In genomic region chr1:229046251-229046853, GRCh38 we compare ENCODE assay signal across 24 cellular contexts.
DNase-seq lines count a peak whose midpoint lies in the region; ATAC-seq and TF ChIP-seq lines count a peak whose summit lies in the region.
"Had no signal": no experiment of that assay in that cellular context is flagged by ENCODE, and none has a peak within 500 bp of the region (broad histone marks: within the 10 kb centered on the region; RNA-seq: fewer than 3 reads in every experiment).

No MANE protein-coding gene starts in this region.

- H3K9me3 ChIP-seq in endodermal cell (ENCODE audit: control insufficient read depth, low read length) (no peaks in the 10 kb centered on the region), right cardiac atrium (ENCODE audit: control insufficient read depth, low read length) (no peaks in the 10 kb centered on the region), trophoblast cell (ENCODE audit: insufficient read depth, low read depth, low read length) (no peaks in the 10 kb centered on the region)
- H3K9me3 ChIP-seq: HAP-1 had no signal

- peak; percentile 17 for TF ChIP-seq CTCF in endodermal cell (conservative IDR thresholded peaks at IDR 0.05)
- TF ChIP-seq CTCF in osteocyte (IDR thresholded peaks at IDR 0.05), result no peak

- H3K27ac ChIP-seq in endodermal cell (ENCODE audit: low read depth, low read length) (no peak overlapping the region), right cardiac atrium (ENCODE audit: low read length) (no peak overlapping the region), trophoblast cell (ENCODE audit: low read depth, low read length) (no peak overlapping the region)
- H3K27ac ChIP-seq: C4-2B, HL-60, KMS-11 had no signal

- H3K9ac ChIP-seq in endodermal cell (ENCODE audit: extremely low read depth, low read length, poor library complexity, severe bottlenecking) (no peak overlapping the region), trophoblast cell (ENCODE audit: low read length) (no peak overlapping the region)
- H3K9ac ChIP-seq: KMS-11 had no signal

- H3K23ac ChIP-seq in trophoblast cell (ENCODE audit: low read length), result no peak overlapping the region

- H3K4me2 ChIP-seq in trophoblast cell (ENCODE audit: low read length), result no peak overlapping the region
- H3K4me2 ChIP-seq: GM23338, KMS-11 had no signal

- H2AFZ ChIP-seq in trophoblast cell (ENCODE audit: insufficient read depth, low read length, poor library complexity), result no peak overlapping the region

- intact Hi-C loops in right cardiac atrium (cut with DNase I), result no loop called here

- no peak overlapping the region for H3K27ac Mint-ChIP-seq in endodermal cell
- no peak overlapping the region for H3K27ac Mint-ChIP-seq in osteocyte (ENCODE audit: unreplicated experiment)
- H3K27ac Mint-ChIP-seq: B cell, GM23338, HFFc6, IgD-negative memory B cell had no signal

- H3K27me3 ChIP-seq in endodermal cell (ENCODE audit: control insufficient read depth, insufficient read depth, low read length, poor library complexity, severe bottlenecking) (no peaks in the 10 kb centered on the region), right cardiac atrium (ENCODE audit: control insufficient read depth, insufficient read depth) (no peaks in the 10 kb centered on the region), trophoblast cell (ENCODE audit: insufficient read depth, low read length) (no peaks in the 10 kb centered on the region)

- H4K12ac ChIP-seq in trophoblast cell (ENCODE audit: low read depth, low read length), result no peak overlapping the region

- H3K9me3 Mint-ChIP-seq in endodermal cell (peaks cover 5% of the 10 kb centered on the region), osteocyte (ENCODE audit: unreplicated experiment) (peaks cover 5% of the 10 kb centered on the region)
- H3K9me3 Mint-ChIP-seq: GM23338 had no signal

- DNase-seq in NCI-H69 (lab: John Stamatoyannopoulos, UW) (peak; percentile 31), endodermal cell (peak; percentile 43), right cardiac atrium (peak in 1 of 3 donors; percentile 56), osteocyte (ENCODE audit: extremely low spot score, unreplicated experiment) (peak; percentile 69), trophoblast cell (no peak)
- DNase-seq in effector CD8-positive, alpha-beta T cell (lab: John Stamatoyannopoulos, UW), result no peak
- DNase-seq: CD8-positive, alpha-beta memory T cell; DMS 273 treated with DMSO at 0.1 percent for 48 hours; DMS79; GF-D8; HFFc6; MM.1S; NCI-H2029; NCI-H446 treated with DMSO at 0.1 percent for 48 hours; NCI-H526 had no signal

- 82 to 88% methylated on average over 11 to 14 of the region's 14 CpGs for WGBS in endodermal cell (ENCODE audit: insufficient coverage in 1 of 2, insufficient read length in 1 of 2), 2 experiments
- 59% methylated on average over 14 of the region's 14 CpGs for WGBS in right cardiac atrium
- no CpG with 5 or more reads among the region's 14 CpGs for WGBS in trophoblast cell (ENCODE audit: extremely low coverage, insufficient coverage, insufficient read length)

- H3K4ac ChIP-seq in trophoblast cell (ENCODE audit: low read depth, low read length), result no peak overlapping the region

- no peak overlapping the region for H2AK5ac ChIP-seq in trophoblast cell (ENCODE audit: low read length)

- H2BK120ac ChIP-seq in trophoblast cell (ENCODE audit: insufficient read depth, low read length, poor library complexity), result no peak overlapping the region

- H2BK12ac ChIP-seq in trophoblast cell (ENCODE audit: low read length), result no peak overlapping the region

- no peak overlapping the region for H3K18ac ChIP-seq in trophoblast cell (ENCODE audit: low read length)

- no peak overlapping the region for H3K14ac ChIP-seq in trophoblast cell (ENCODE audit: low read length)

- ATAC-seq in right cardiac atrium (peak; percentile 47 to 69), HG03045 (IDR thresholded peaks at IDR 0.05; ENCODE audit: unreplicated experiment) (no peak)
- ATAC-seq: SK-N-SH treated with all-trans-retinoic acid at 6 μM for 48 hours had no signal

- no peaks in the 10 kb centered on the region for H3K4me1 ChIP-seq in endodermal cell (ENCODE audit: control insufficient read depth, insufficient read depth, low read length)
- H3K4me1 ChIP-seq in right cardiac atrium (ENCODE audit: control insufficient read depth, insufficient read depth, low read length), result no peaks in the 10 kb centered on the region
- H3K4me1 ChIP-seq in trophoblast cell (ENCODE audit: control insufficient read depth in 1 of 2, insufficient read depth in 2 of 2, low read length in 2 of 2), result no peaks in the 10 kb centered on the region
- H3K4me1 ChIP-seq: HAP-1 had no signal

- no peaks in the 10 kb centered on the region for H3K79me2 ChIP-seq in trophoblast cell (ENCODE audit: control insufficient read depth, insufficient read depth, low read length, poor library complexity)

- H3K79me1 ChIP-seq in trophoblast cell (ENCODE audit: low read length), result no peaks in the 10 kb centered on the region

- no peaks in the 10 kb centered on the region for H3K36me3 ChIP-seq in endodermal cell (ENCODE audit: control insufficient read depth, insufficient read depth, low read length)
- no peaks in the 10 kb centered on the region for H3K36me3 ChIP-seq in trophoblast cell (ENCODE audit: control insufficient read depth in 1 of 2, insufficient read depth in 2 of 2, low read length in 2 of 2)
- H3K36me3 ChIP-seq: HAP-1 had no signal

- no peak overlapping the region for H4K91ac ChIP-seq in trophoblast cell (ENCODE audit: low read depth, low read length)

- H3K27me3 Mint-ChIP-seq in endodermal cell (ENCODE audit: insufficient read depth) (peaks cover 12% of the 10 kb centered on the region), osteocyte (ENCODE audit: unreplicated experiment) (peaks cover 73% of the 10 kb centered on the region)

- H2BK5ac ChIP-seq in trophoblast cell (ENCODE audit: low read depth, low read length, poor library complexity), result no peak overlapping the region

- H3K4me3 Mint-ChIP-seq in endodermal cell (no peak overlapping the region), osteocyte (ENCODE audit: unreplicated experiment) (no peak overlapping the region)
- H3K4me3 Mint-ChIP-seq: B cell; CD8-positive, alpha-beta memory T cell; GM23338; HFFc6; IgD-negative memory B cell had no signal

- H4K8ac ChIP-seq in trophoblast cell (ENCODE audit: low read depth, low read length), result no peak overlapping the region

- H3K36me3 Mint-ChIP-seq in endodermal cell (ENCODE audit: low read depth), result no peaks in the 10 kb centered on the region
- H3K36me3 Mint-ChIP-seq in osteocyte (ENCODE audit: unreplicated experiment), result no peaks in the 10 kb centered on the region
- H3K36me3 Mint-ChIP-seq: IgD-negative memory B cell had no signal

- peaks cover 9% of the 10 kb centered on the region for H3K4me1 Mint-ChIP-seq in endodermal cell
- H3K4me1 Mint-ChIP-seq in osteocyte (ENCODE audit: unreplicated experiment), result no peaks in the 10 kb centered on the region
- H3K4me1 Mint-ChIP-seq: B cell, IgD-negative memory B cell had no signal

- H3K4me3 ChIP-seq in endodermal cell (ENCODE audit: low read length) (no peak overlapping the region), right cardiac atrium (ENCODE audit: low read length) (no peak overlapping the region), trophoblast cell (ENCODE audit: low read depth, low read length) (no peak overlapping the region)
- H3K4me3 ChIP-seq: GM23338, HAP-1 had no signal

Comparison
In these comparisons a context has a peak if more than half of its experiments do, and no peak if none do; other contexts are left out.
1. DNase-seq: peak in NCI-H69 (single experiment), endodermal cell (single experiment) and osteocyte (single experiment); none in trophoblast cell (0 of 2) and effector CD8-positive, alpha-beta T cell (single experiment).